Comparison of ENCODE assay signal across 8 cellular contexts in genomic region chr9:4986291-4986690, GRCh38. TPM values are rescaled to one million over a fixed set of nuclear protein-coding genes. Genes with fewer than 3 reads are reported as not detected.
DNase-seq lines count a peak whose midpoint lies in the region; ATAC-seq and TF ChIP-seq lines count a peak whose summit lies in the region.

No MANE protein-coding gene starts in this region.

- ATAC-seq in heart left ventricle (no peak), Right ventricle myocardium superior (ENCODE audit: poor library complexity) (no peak), GM21723 (IDR thresholded peaks at IDR 0.05; ENCODE audit: unreplicated experiment) (no peak), HG03432 (IDR thresholded peaks at IDR 0.05; ENCODE audit: unreplicated experiment) (no peak)

- H3K36me3 ChIP-seq in heart left ventricle = peaks cover 0 to 21% (median 0%) of the 10 kb centered on the region in 9 donors
- no peaks in the 10 kb centered on the region for H3K36me3 ChIP-seq in ascending aorta
- no peaks in the 10 kb centered on the region for H3K36me3 ChIP-seq in vagina

- TF ChIP-seq POLR2A in heart left ventricle (IDR thresholded peaks at IDR 0.05) = no peak
- TF ChIP-seq POLR2A in vagina (IDR thresholded peaks at IDR 0.05) = no peak

- peak overlapping the region; percentile 93 to 100 (median 98) for H3K27ac ChIP-seq in heart left ventricle
- H3K27ac ChIP-seq in ascending aorta = peak overlapping the region; percentile 96 to 97
- peak overlapping the region; percentile 94 for H3K27ac ChIP-seq in vagina

- no peaks in the 10 kb centered on the region for H3K9me3 ChIP-seq in heart left ventricle
- no peaks in the 10 kb centered on the region for H3K9me3 ChIP-seq in ascending aorta
- no peaks in the 10 kb centered on the region for H3K9me3 ChIP-seq in vagina

- TF ChIP-seq CTCF in heart left ventricle (IDR thresholded peaks at IDR 0.05) = no peak
- TF ChIP-seq CTCF in ascending aorta (IDR thresholded peaks at IDR 0.05) = no peak
- no peak for TF ChIP-seq CTCF in vagina (IDR thresholded peaks at IDR 0.05)

- H3K4me1 ChIP-seq in heart left ventricle (peaks cover 0 to 71% (median 27%) of the 10 kb centered on the region in 12 donors), ascending aorta (peaks cover 4 to 48% of the 10 kb centered on the region in 2 donors), vagina (peaks cover 38% of the 10 kb centered on the region)

- H3K4me3 ChIP-seq in heart left ventricle (peak overlapping the region; percentile 72 to 94 (median 79)), ascending aorta (peak overlapping the region; percentile 73 to 83), vagina (peak overlapping the region; percentile 49 to 66)

- H3K27me3 ChIP-seq in heart left ventricle = no peaks in the 10 kb centered on the region
- no peaks in the 10 kb centered on the region for H3K27me3 ChIP-seq in ascending aorta
- H3K27me3 ChIP-seq in vagina = no peaks in the 10 kb centered on the region

- WGBS in heart left ventricle, 4 donors = 11 to 18% (median 15%) methylated on average over 3 of the region's 3 CpGs

- intact Hi-C loops in heart left ventricle (cut with DNase I) (loop anchor here (2.0 to 10.0 kb wide), 14 partner anchors 49 to 619 kb away; partner anchors contain the start of genes RCL1 (in 6 of the 10), CDC37L1 (in 1 of the 10), PLGRKT (in 1 of the 10) and PLPP6 (in 1 of the 10)), Right ventricle myocardium superior (cut with DNase I) (loop anchor here (5.0 to 10.0 kb wide), 2 partner anchors 191 to 224 kb away; partner anchors contain the start of gene RCL1), ascending aorta (cut with DNase I) (loop anchor here (5.0 to 10.0 kb wide), 4 partner anchors 149 to 639 kb away; partner anchors contain the start of genes PLGRKT, PLPP6 and RIC1), vagina (cut with DNase I) (loop anchor here (5.0 to 10.0 kb wide), 4 partner anchors 61 to 301 kb away; partner anchors contain the start of gene RCL1)

- DNase-seq in heart left ventricle (no peak), Right ventricle myocardium superior (no peak), ascending aorta (ENCODE audit: low spot score in 2 of 2) (no peak), lung microvascular endothelial cell (ENCODE audit: low read depth in 2 of 2) (peak; percentile 4 to 19), vagina (ENCODE audit: extremely low spot score in 2 of 2) (no peak), NCI-H1048 (lab: John Stamatoyannopoulos, UW) (no peak)

RNA-seq across cellular contexts. Expression of gene JAK2, which starts 1.2 kb away (rescaled TPM):
- 10 to 100 TPM; 17.0 to 62.9 (median 33.3) TPM for total RNA-seq in heart left ventricle
- polyA plus RNA-seq in heart left ventricle = 1 to 10 TPM; 4.3 to 6.2 TPM
- 12.7 TPM for total RNA-seq in Right ventricle myocardium superior
- 31.9 TPM for total RNA-seq in ascending aorta
- 3.7 and 7.1 TPM in 2 replicates for total RNA-seq in lung microvascular endothelial cell
- 25.8 TPM for total RNA-seq in vagina

Comparison
In these comparisons a context has a peak if more than half of its experiments do, and no peak if none do; other contexts are left out.
1. DNase-seq: peak in lung microvascular endothelial cell (2 of 2); none in heart left ventricle (0 of 5), Right ventricle myocardium superior (single experiment), ascending aorta (0 of 2), vagina (0 of 2) and NCI-H1048 (single experiment).
2. Peak in every context shown above with its lines, with median percentiles within 50 percentile points of each other: H3K27ac ChIP-seq and H3K4me3 ChIP-seq.